8 cellular contexts compared by ENCODE assay signal in genomic region chr13:32314271-32314967, GRCh38. TPM values are rescaled to one million over a fixed set of nuclear protein-coding genes. Genes with fewer than 3 reads are reported as not detected.
DNase-seq lines count a peak whose midpoint lies in the region; ATAC-seq and TF ChIP-seq lines count a peak whose summit lies in the region.

No MANE protein-coding gene starts in this region.

- H3K4me1 ChIP-seq in DOHH2 (ENCODE audit: control insufficient read depth, low read length) (peaks cover 45% of the 10 kb centered on the region), psoas muscle (no peaks in the 10 kb centered on the region)

- H3K4me2 ChIP-seq in DOHH2 (ENCODE audit: low read length), result peak overlapping the region; percentile 99

- H3K9ac ChIP-seq in SK-N-MC (ENCODE audit: insufficient read length), result peak overlapping the region; percentile 97

- H3K9me3 ChIP-seq in DOHH2 (ENCODE audit: control insufficient read depth, insufficient read depth, low read length) (no peaks in the 10 kb centered on the region), SK-N-MC (ENCODE audit: low read depth, low read length) (no peaks in the 10 kb centered on the region), psoas muscle (no peaks in the 10 kb centered on the region)

- ATAC-seq in psoas muscle (no peak), omental fat pad (ENCODE audit: low FRiP score) (no peak), HG03095 (IDR thresholded peaks at IDR 0.05; ENCODE audit: unreplicated experiment) (no peak)

- intact Hi-C loops in head of caudate nucleus (cut with DNase I), result loop anchor here (5.0 to 10.0 kb wide), 3 partner anchors 110 to 400 kb away; partner anchors contain the start of gene N4BP2L1
- intact Hi-C loops in psoas muscle (cut with DNase I), result loop anchor here (5.0 to 10.0 kb wide), 4 partner anchors 297 to 407 kb away; no protein-coding TSS in a partner anchor

- H3F3A ChIP-seq in DOHH2 (ENCODE audit: control insufficient read depth, insufficient read depth), result 0 out of 2 replicates have a peak, but pooled peaks cover 5% of the 10 kb centered on the region

- H3K9me2 ChIP-seq in DOHH2 (replicated peaks; ENCODE audit: control insufficient read depth, low read length), result no peaks in the 10 kb centered on the region

- WGBS in psoas muscle, 3 donors, result 87 to 89% (median 88%) methylated on average over 25 of the region's 25 CpGs

- H4K20me1 ChIP-seq in DOHH2 (ENCODE audit: control insufficient read depth, insufficient read depth, low read depth, low read length), result no peaks in the 10 kb centered on the region

- H3K4me3 ChIP-seq in DOHH2 (ENCODE audit: low read length) (peak overlapping the region; percentile 71), SK-N-MC (peak overlapping the region; percentile 93; the same call in 1 of the 2 replicates), psoas muscle (peak overlapping the region; percentile 73)

- TF ChIP-seq CTCF in DOHH2 (IDR thresholded peaks at IDR 0.05; ENCODE audit: low read depth, low read length, poor library complexity, severe bottlenecking), result no peak
- no peak for TF ChIP-seq CTCF in psoas muscle (IDR thresholded peaks at IDR 0.05)
- no peak for TF ChIP-seq CTCF in omental fat pad (IDR thresholded peaks at IDR 0.05)

- H3K36me3 ChIP-seq in DOHH2 (ENCODE audit: control insufficient read depth, low read length), result peaks cover 35% of the 10 kb centered on the region
- H3K36me3 ChIP-seq in SK-N-MC (ENCODE audit: insufficient read depth, low read length), result peaks cover 16% of the 10 kb centered on the region
- no peaks in the 10 kb centered on the region for H3K36me3 ChIP-seq in psoas muscle (ENCODE audit: insufficient read depth in 1 of 2, low read depth in 1 of 2)

- peaks cover 44% of the 10 kb centered on the region for H3K79me2 ChIP-seq in DOHH2 (ENCODE audit: control insufficient read depth, low read length)

- no peaks in the 10 kb centered on the region for H3K27me3 ChIP-seq in DOHH2 (ENCODE audit: control insufficient read depth, low read length)
- H3K27me3 ChIP-seq in psoas muscle (ENCODE audit: insufficient read depth in 3 of 3, low read length in 2 of 3), result no peaks in the 10 kb centered on the region

- DNase-seq in SK-N-MC (ENCODE audit: low read depth, low spot score) (no peak), head of caudate nucleus (peak in 22 of 42 donors; percentile 6 to 53 (median 26)), psoas muscle (peak; percentile 34 to 57), SKM-1 treated with dmso at 0.1 percent for 144 hours (lab: John Stamatoyannopoulos, UW; ENCODE audit: unreplicated experiment) (no peak), omental fat pad (ENCODE audit: low spot score) (no peak)
- no peak for DNase-seq in stimulated activated CD8-positive, alpha-beta memory T cell treated with anti-CD3 and anti-CD28 coated beads, Interleukin-4, amount 100 ng/mL, for 48 hours

- peak overlapping the region; percentile 88 for H3K27ac ChIP-seq in DOHH2 (ENCODE audit: low read depth, low read length)
- peak overlapping the region; percentile 93 for H3K27ac ChIP-seq in SK-N-MC
- peak overlapping the region; percentile 89 for H3K27ac ChIP-seq in psoas muscle

RNA-seq across cellular contexts. Expression of gene ZAR1L, which starts 0.7 kb away (rescaled TPM):
- total RNA-seq in psoas muscle (not detected), omental fat pad (not detected)
- not detected for polyA plus RNA-seq in psoas muscle

RNA-seq across cellular contexts. Expression of gene BRCA2, which starts 0.9 kb away (rescaled TPM):
- total RNA-seq in psoas muscle (under 1 TPM; 0.11 to 0.34 (median 0.20) TPM), omental fat pad (1 to 10 TPM; 2.0 to 3.3 (median 2.5) TPM)
- under 1 TPM; 0.01 to 0.09 (median 0.07) TPM for polyA plus RNA-seq in psoas muscle

Comparison
In these comparisons a context has a peak if more than half of its experiments do, and no peak if none do; other contexts are left out.
1. DNase-seq: peak in head of caudate nucleus (22 of 42) and psoas muscle (2 of 2); none in SK-N-MC (single experiment), SKM-1 treated with dmso at 0.1 percent for 144 hours (single experiment), omental fat pad (single experiment) and stimulated activated CD8-positive, alpha-beta memory T cell treated with anti-CD3 and anti-CD28 coated beads, Interleukin-4, amount 100 ng/mL, for 48 hours (single experiment).
2. Peak in every context shown above with its lines, with median percentiles within 50 percentile points of each other: H3K27ac ChIP-seq and H3K4me3 ChIP-seq.